1 cellular context compared by ENCODE assay signal in the genomic region with DNA sequence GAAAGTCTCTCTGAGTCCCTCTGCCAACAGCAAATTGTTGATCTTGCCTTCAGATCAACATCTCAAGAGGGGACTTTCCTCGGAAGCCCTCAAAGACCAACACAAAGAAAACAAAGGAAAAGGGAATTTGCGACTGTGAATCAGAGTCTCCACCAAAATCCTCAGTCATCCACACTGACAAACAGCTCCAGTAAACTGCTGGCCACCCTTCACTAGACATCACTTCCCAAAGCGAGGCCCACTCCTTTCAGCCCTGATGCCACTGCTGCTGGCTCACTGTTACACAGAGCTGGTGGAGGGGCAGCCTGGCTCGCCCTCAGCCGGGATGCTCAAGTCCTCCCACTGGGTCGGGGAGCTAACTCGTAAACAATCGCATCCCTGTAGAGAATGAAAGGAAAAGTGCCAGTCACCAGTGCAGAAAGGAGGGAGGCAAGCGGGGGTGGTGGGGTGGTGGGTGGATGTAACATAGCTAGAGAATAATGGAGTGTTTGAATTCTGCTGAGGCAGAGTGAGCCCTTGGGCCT.
A peak's percentile ranks its signal among the peaks of the same experiment; 100 is the strongest.
TF ChIP-seq lines count a peak whose summit lies in the region.

No MANE protein-coding gene starts in this region.

TF ChIP-seq in H1, 55 proteins besides CTCF, POLR2A, EP300 and RAD21 (continued from another document):
- TF ChIP-seq, protein P1, sequence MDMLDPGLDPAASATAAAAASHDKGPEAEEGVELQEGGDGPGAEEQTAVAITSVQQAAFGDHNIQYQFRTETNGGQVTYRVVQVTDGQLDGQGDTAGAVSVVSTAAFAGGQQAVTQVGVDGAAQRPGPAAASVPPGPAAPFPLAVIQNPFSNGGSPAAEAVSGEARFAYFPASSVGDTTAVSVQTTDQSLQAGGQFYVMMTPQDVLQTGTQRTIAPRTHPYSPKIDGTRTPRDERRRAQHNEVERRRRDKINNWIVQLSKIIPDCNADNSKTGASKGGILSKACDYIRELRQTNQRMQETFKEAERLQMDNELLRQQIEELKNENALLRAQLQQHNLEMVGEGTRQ (IDR thresholded peaks at IDR 0.05; ENCODE audit: low read length), result no peak
- no peak for TF ChIP-seq CHD2 (IDR thresholded peaks at IDR 0.05; ENCODE audit: low read length)
- TF ChIP-seq SIN3A (conservative IDR thresholded peaks at IDR 0.05 in 1 of 2, IDR thresholded peaks at IDR 0.05 in 1 of 2; ENCODE audit: low read depth in 1 of 2, low read length in 2 of 2), result no peak
- TF ChIP-seq BCL11A (IDR thresholded peaks at IDR 0.05; ENCODE audit: low read depth in 2 of 2, low read length in 2 of 2), result no peak
- TF ChIP-seq TCF12 (IDR thresholded peaks at IDR 0.05; ENCODE audit: low read depth, low read length), result no peak
- no peak for TF ChIP-seq KDM5A (IDR thresholded peaks at IDR 0.05; ENCODE audit: low read length)
- peak; percentile 31 for TF ChIP-seq KDM4A (IDR thresholded peaks at IDR 0.05; ENCODE audit: low read depth, low read length, severe bottlenecking)
- no peak for TF ChIP-seq JUND (IDR thresholded peaks at IDR 0.05; ENCODE audit: low read length)
- peak; percentile 5; the same call in 1 of the 2 replicates for TF ChIP-seq MAFK (IDR thresholded peaks at IDR 0.05; ENCODE audit: low read depth, low read length)
- TF ChIP-seq CTBP2 (IDR thresholded peaks at IDR 0.05; ENCODE audit: borderline replicate concordance, insufficient read depth, insufficient read length, low read length), result peak; percentile 33
- no peak for TF ChIP-seq NANOG (IDR thresholded peaks at IDR 0.05; ENCODE audit: insufficient read depth, low read depth, low read length, poor library complexity, severe bottlenecking)
- TF ChIP-seq EGR1 (IDR thresholded peaks at IDR 0.05; ENCODE audit: borderline replicate concordance, low read depth, low read length), result no peak
- peak; percentile 50; the same call in 1 of the 2 replicates for TF ChIP-seq BACH1 (IDR thresholded peaks at IDR 0.05; ENCODE audit: low read length)
- TF ChIP-seq RFX5 (IDR thresholded peaks at IDR 0.05; ENCODE audit: borderline replicate concordance, low read depth, low read length), result no peak
